7 cellular contexts compared by ENCODE assay signal in the genomic region with DNA sequence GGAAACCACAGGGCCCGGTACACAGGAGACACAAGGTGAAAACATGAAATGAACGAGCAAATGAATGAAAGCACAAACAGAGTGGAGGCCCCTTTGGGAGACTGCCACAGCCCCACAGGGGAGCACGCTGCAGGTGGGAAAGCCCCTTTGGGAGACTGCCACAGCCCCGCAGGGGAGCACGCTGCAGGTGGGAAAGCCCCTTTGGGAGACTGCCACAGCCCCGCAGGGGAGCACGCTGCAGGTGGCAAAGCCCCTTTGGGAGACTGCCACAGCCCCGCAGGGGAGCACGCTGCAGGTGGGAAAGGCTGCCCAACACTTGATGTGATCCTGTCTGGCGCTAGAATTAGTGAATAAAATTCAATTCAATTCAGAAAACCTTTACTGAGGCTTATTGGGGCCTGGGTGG.
DNase-seq lines count a peak whose midpoint lies in the region; ATAC-seq and TF ChIP-seq lines count a peak whose summit lies in the region.
"Not testable (repeated sequence)": the region's sequence is repeated elsewhere in the genome, so short reads cannot be mapped to it uniquely, and the experiment has no call there.

No MANE protein-coding gene starts in this region.

- not testable (repeated sequence) for H3K4me3 Mint-ChIP-seq in activated CD8-positive, alpha-beta T cell treated with anti-CD3 and anti-CD28 coated beads for 36 hours
- H3K4me3 Mint-ChIP-seq in naive B cell = peak overlapping the region in 6 of 8 donors; percentile 30 to 81 (median 54)

- not testable (repeated sequence) for H3K36me3 ChIP-seq in HEK293 (ENCODE audit: control insufficient read depth in 2 of 2, insufficient read depth in 1 of 2, low read length in 2 of 2); OCI-LY7 (ENCODE audit: insufficient read depth, low read length)

- POLR2A ChIA-PET in HEK293 (lab: Yijun Ruan, JAX); OCI-LY7 (lab: Charles Lee); activated CD8-positive, alpha-beta T cell treated with anti-CD3 and anti-CD28 coated beads for 36 hours (lab: Charles Lee): not testable (repeated sequence)

- H2AFZ ChIP-seq in OCI-LY7 (ENCODE audit: low read length) = not testable (repeated sequence)

- H3K27ac Mint-ChIP-seq in activated CD8-positive, alpha-beta T cell treated with anti-CD3 and anti-CD28 coated beads for 36 hours = not testable (repeated sequence)
- peak overlapping the region in 3 of 6 donors; percentile 48 to 78 (median 57) for H3K27ac Mint-ChIP-seq in naive B cell

- intact Hi-C loops in OCI-LY7 (cut with micrococcal nuclease; ENCODE audit: unreplicated experiment) = loop anchor here (1.0 kb wide), 2 partner anchors 13 to 42 kb away; no protein-coding TSS in a partner anchor
- intact Hi-C loops in activated CD8-positive, alpha-beta T cell treated with anti-CD3 and anti-CD28 coated beads for 36 hours (cut with micrococcal nuclease) = not testable (repeated sequence)

- H4K20me1 ChIP-seq in OCI-LY7 (ENCODE audit: insufficient read depth, low read length) = not testable (repeated sequence)

- not testable (repeated sequence) for H3K9me2 ChIP-seq in OCI-LY7 (ENCODE audit: insufficient read depth, low read length)

- not testable (repeated sequence) for H3K27ac ChIP-seq in HEK293 (ENCODE audit: extremely low read depth, low read depth, low read length)
- H3K27ac ChIP-seq in OCI-LY7 (ENCODE audit: low read depth, low read length, poor library complexity, severe bottlenecking) = peak overlapping the region; percentile 85

- H3K36me3 Mint-ChIP-seq in activated CD8-positive, alpha-beta T cell treated with anti-CD3 and anti-CD28 coated beads for 36 hours (ENCODE audit: low read depth); naive B cell: not testable (repeated sequence)

- not testable (repeated sequence) for H3K27me3 Mint-ChIP-seq in activated CD8-positive, alpha-beta T cell treated with anti-CD3 and anti-CD28 coated beads for 36 hours; naive B cell

- not testable (repeated sequence) for H3K4me1 ChIP-seq in HEK293 (ENCODE audit: control insufficient read depth, insufficient read depth, low read length)
- H3K4me1 ChIP-seq in OCI-LY7 (ENCODE audit: insufficient read depth, low read length, poor library complexity, severe bottlenecking) = peaks cover 81% of the 10 kb centered on the region

- DNase-seq in COR-L47 (lab: John Stamatoyannopoulos, UW) = peak; percentile 24
- DNase-seq in NCI-H1092 treated with DMSO at 0.1 percent for 48 hours (lab: John Stamatoyannopoulos, UW) = peak; percentile 66
- DNase-seq in NCI-H345 (lab: John Stamatoyannopoulos, UW) = peak; percentile 99
- peak; percentile 74 for DNase-seq in OCI-LY7 (ENCODE audit: low spot score)
- peak; percentile 2 for DNase-seq in activated CD8-positive, alpha-beta T cell treated with anti-CD3 and anti-CD28 coated beads for 36 hours
- peak; percentile 8 for DNase-seq in naive B cell

- not testable (repeated sequence) for BruUV-seq in OCI-LY7 (replicated peaks; lab: Mats Ljungman, UMichigan)

- H3K4me3 ChIP-seq in HEK293 (ENCODE audit: low read depth, low read length) = not testable (repeated sequence)
- H3K4me3 ChIP-seq in OCI-LY7 (ENCODE audit: low read depth, low read length, poor library complexity, severe bottlenecking) = peak overlapping the region; percentile 3

- H3K79me2 ChIP-seq in OCI-LY7 (ENCODE audit: insufficient read depth, low read depth, low read length) = not testable (repeated sequence)

- not testable (repeated sequence) for H3K9me3 Mint-ChIP-seq in activated CD8-positive, alpha-beta T cell treated with anti-CD3 and anti-CD28 coated beads for 36 hours; naive B cell

- not testable (repeated sequence) for TF ChIP-seq CTCF in HEK293 (tag by site-specific recombination; IDR thresholded peaks at IDR 0.05); OCI-LY7 (conservative IDR thresholded peaks at IDR 0.05; ENCODE audit: low read length); activated CD8-positive, alpha-beta T cell treated with anti-CD3 and anti-CD28 coated beads for 36 hours (IDR thresholded peaks at IDR 0.05)

- not testable (repeated sequence) for H3K4me1 Mint-ChIP-seq in activated CD8-positive, alpha-beta T cell treated with anti-CD3 and anti-CD28 coated beads for 36 hours (ENCODE audit: low read depth)
- peaks cover 13 to 33% (median 20%) of the 10 kb centered on the region in 3 donors for H3K4me1 Mint-ChIP-seq in naive B cell

- CTCF ChIA-PET in HEK293 (lab: Yijun Ruan, JAX) = interaction anchor here (2.6 kb wide), 1 partner anchor 43 kb away, joined by 7 read pairs; no protein-coding TSS in a partner anchor
- CTCF ChIA-PET in OCI-LY7 (lab: Charles Lee; ENCODE audit: unreplicated experiment) = not testable (repeated sequence)
- CTCF ChIA-PET in activated CD8-positive, alpha-beta T cell treated with anti-CD3 and anti-CD28 coated beads for 36 hours (lab: Charles Lee) = interaction anchor here (1.0 kb wide), 1 partner anchor 44 kb away, joined by 3 read pairs; no protein-coding TSS in a partner anchor

- not testable (repeated sequence) for H3K9me3 ChIP-seq in HEK293 (ENCODE audit: control insufficient read depth, insufficient read depth, low read depth, low read length); OCI-LY7 (ENCODE audit: low read length)

- not testable (repeated sequence) for ATAC-seq in activated CD8-positive, alpha-beta T cell treated with anti-CD3 and anti-CD28 coated beads for 36 hours
- ATAC-seq in naive B cell (ENCODE audit: low read depth in 2 of 2) = peak; percentile 14 to 51

- H3K4me2 ChIP-seq in OCI-LY7 (ENCODE audit: low read length) = peak overlapping the region; percentile 52

TF ChIP-seq in HEK293, 187 proteins besides CTCF, POLR2A, EP300 and RAD21:
- TF ChIP-seq ZIC2 (tag by site-specific recombination; IDR thresholded peaks at IDR 0.05) = peak; percentile 75
- TF ChIP-seq GLIS1 (tag by site-specific recombination; IDR thresholded peaks at IDR 0.05) = peak; percentile 88

Comparison
In these comparisons a context has a peak if more than half of its experiments do, and no peak if none do; other contexts are left out.
1. DNase-seq: peak in every context shown above with its lines; median percentile 99 in NCI-H345; 74 in OCI-LY7; 66 in NCI-H1092 treated with DMSO at 0.1 percent for 48 hours; 24 in COR-L47; 8 in naive B cell; 2 in activated CD8-positive, alpha-beta T cell treated with anti-CD3 and anti-CD28 coated beads for 36 hours.